13 cellular contexts compared by ENCODE assay signal in genomic region chr14:75861161-75861621, GRCh38.
DNase-seq lines count a peak whose midpoint lies in the region; ATAC-seq and TF ChIP-seq lines count a peak whose summit lies in the region.
"Had no signal": no experiment of that assay in that cellular context is flagged by ENCODE, and none has a peak within 500 bp of the region (broad histone marks: within the 10 kb centered on the region; RNA-seq: fewer than 3 reads in every experiment).

No MANE protein-coding gene starts in this region.

- no TSS peak for BruUV-seq in mammary epithelial cell (replicated peaks; lab: Mats Ljungman, UMichigan)

- no peaks in the 10 kb centered on the region for H3K36me3 ChIP-seq in ACC112 (ENCODE audit: insufficient read depth, low read length)
- H3K36me3 ChIP-seq in HUES48 (ENCODE audit: control insufficient read depth, insufficient read depth, low read length), result no peaks in the 10 kb centered on the region
- no peaks in the 10 kb centered on the region for H3K36me3 ChIP-seq in mammary epithelial cell (ENCODE audit: insufficient read depth, low read length)
- H3K36me3 ChIP-seq: suprapubic skin had no signal

- H3K9me3 ChIP-seq in HUES48 (ENCODE audit: control insufficient read depth, insufficient read depth, low read length) (no peaks in the 10 kb centered on the region), mammary epithelial cell (replicated peaks; ENCODE audit: insufficient read depth, low read length) (no peaks in the 10 kb centered on the region)
- H3K9me3 ChIP-seq: BLaER1 treated with 17β-estradiol and CSF1 and Interleukin-3, amounts not matched to agents 10 nM and 100 nM; suprapubic skin had no signal

- DNase-seq in mammary epithelial cell (peak; percentile 84), iris pigment epithelial cell (ENCODE audit: low read depth) (peak; percentile 90), COR-L47 (lab: John Stamatoyannopoulos, UW) (no peak), GDM1 (lab: John Stamatoyannopoulos, UW) (no peak)
- DNase-seq: midbrain, NCI-H446 treated with DMSO at 0.1 percent for 48 hours had no signal

- 3% methylated on average over 4 of the region's 4 CpGs for WGBS in mammary epithelial cell (ENCODE audit: low coverage, missing lambda C conversion rate)

- H3K27me3 ChIP-seq in ACC112 (ENCODE audit: insufficient read depth, low read length) (no peaks in the 10 kb centered on the region), HUES48 (ENCODE audit: control insufficient read depth, insufficient read depth, low read length) (peaks cover 32% of the 10 kb centered on the region), mammary epithelial cell (ENCODE audit: insufficient read depth, low read length) (no peaks in the 10 kb centered on the region)
- H3K27me3 ChIP-seq: BLaER1 treated with 17β-estradiol and CSF1 and Interleukin-3, amounts not matched to agents 10 nM and 100 nM; suprapubic skin had no signal

- TF ChIP-seq CTCF in mammary epithelial cell (conservative IDR thresholded peaks at IDR 0.05 in 1 of 2, IDR thresholded peaks at IDR 0.05 in 1 of 2; ENCODE audit: extremely low read depth in 1 of 2, insufficient read depth in 1 of 2, low read depth in 1 of 2, low read length in 2 of 2), result no peak

- H3K4me2 ChIP-seq in mammary epithelial cell (ENCODE audit: insufficient read depth, low read depth, low read length), result peak overlapping the region; percentile 60
- H3K4me2 ChIP-seq: BLaER1 treated with 17β-estradiol and CSF1 and Interleukin-3, amounts not matched to agents 10 nM and 100 nM had no signal

- H3K4me3 ChIP-seq in ACC112 (ENCODE audit: low read depth, low read length) (peak overlapping the region; percentile 51; the same call in 1 of the 2 replicates), HUES48 (ENCODE audit: low read depth, low read length) (peak overlapping the region; percentile 25; the same call in 1 of the 2 replicates), mammary epithelial cell (replicated peaks in 1 of 3; ENCODE audit: insufficient read depth in 1 of 3, low read depth in 2 of 3, low read length in 3 of 3) (no peak overlapping the region)
- H3K4me3 ChIP-seq: BLaER1 treated with 17β-estradiol and CSF1 and Interleukin-3, amounts not matched to agents 10 nM and 100 nM; suprapubic skin had no signal

- in situ Hi-C loops in mammary epithelial cell (cut with MboI; ENCODE audit: low sequenced_read_pairs in 2 of 2), result no loop called here

- H3K9ac ChIP-seq in HUES48 (ENCODE audit: low read depth, low read length), result no peak overlapping the region
- no peak overlapping the region for H3K9ac ChIP-seq in mammary epithelial cell (ENCODE audit: insufficient read depth, low read length)
- H3K9ac ChIP-seq: BLaER1 treated with 17β-estradiol and CSF1 and Interleukin-3, amounts not matched to agents 10 nM and 100 nM had no signal

- CTCF ChIA-PET in mammary epithelial cell (lab: Charles Lee; ENCODE audit: low non-redundant PET), result no interaction called here

- dilution Hi-C loops in mammary epithelial cell (cut with HindIII; ENCODE audit: low sequenced_read_pairs), result no loop called here

- H2AFZ ChIP-seq in ACC112 (ENCODE audit: low read length, unreplicated experiment) (no peak overlapping the region), mammary epithelial cell (ENCODE audit: low read depth, low read length) (peak overlapping the region; percentile 31)

- H3K4me1 ChIP-seq in ACC112 (ENCODE audit: control insufficient read depth, insufficient read depth, low read length, unreplicated experiment) (peaks cover 49% of the 10 kb centered on the region), HUES48 (ENCODE audit: control insufficient read depth, insufficient read depth, low read length) (peaks cover 32% of the 10 kb centered on the region), mammary epithelial cell (ENCODE audit: insufficient read depth, low read length) (peaks cover 39% of the 10 kb centered on the region)
- H3K4me1 ChIP-seq: BLaER1 treated with 17β-estradiol and CSF1 and Interleukin-3, amounts not matched to agents 10 nM and 100 nM; suprapubic skin had no signal

- no peaks in the 10 kb centered on the region for H3K79me2 ChIP-seq in ACC112 (ENCODE audit: control insufficient read depth, insufficient read depth, low read length, unreplicated experiment)
- H3K79me2 ChIP-seq in mammary epithelial cell (ENCODE audit: insufficient read depth, low read length), result no peaks in the 10 kb centered on the region

- H4K20me1 ChIP-seq in mammary epithelial cell (ENCODE audit: insufficient read depth, low read length), result no peaks in the 10 kb centered on the region
- H4K20me1 ChIP-seq: BLaER1 treated with 17β-estradiol and CSF1 and Interleukin-3, amounts not matched to agents 10 nM and 100 nM had no signal

- ATAC-seq in GM21526 (IDR thresholded peaks at IDR 0.05; ENCODE audit: low FRiP score, unreplicated experiment) (no peak), GM19395 (IDR thresholded peaks at IDR 0.05; ENCODE audit: unreplicated experiment) (no peak)

- intact Hi-C loops in mammary epithelial cell (cut with micrococcal nuclease), result no loop called here

- H3K27ac ChIP-seq in ACC112 (ENCODE audit: low read depth, low read length), result peak overlapping the region; percentile 89
- peak overlapping the region; percentile 75 for H3K27ac ChIP-seq in HUES48 (ENCODE audit: low read depth, low read length)
- peak overlapping the region; percentile 31 for H3K27ac ChIP-seq in mammary epithelial cell (ENCODE audit: insufficient read depth, low read depth, low read length)
- H3K27ac ChIP-seq: BLaER1 treated with 17β-estradiol and CSF1 and Interleukin-3, amounts not matched to agents 10 nM and 100 nM; HL-60; suprapubic skin had no signal

Comparison
In these comparisons a context has a peak if more than half of its experiments do, and no peak if none do; other contexts are left out.
1. H3K27ac ChIP-seq: peak in every context shown above with its lines; median percentile 89 in ACC112; 75 in HUES48; 31 in mammary epithelial cell.
2. H3K4me3 ChIP-seq: peak in ACC112 (single experiment) and HUES48 (single experiment); none in mammary epithelial cell (0 of 3).
3. DNase-seq: peak in mammary epithelial cell (single experiment) and iris pigment epithelial cell (single experiment); none in COR-L47 (single experiment) and GDM1 (single experiment).